In genomic region chr3:47824541-47825473, GRCh38 we compare ENCODE assay signal across 8 cellular contexts. TPM values are rescaled to one million over a fixed set of nuclear protein-coding genes. Genes with fewer than 3 reads are reported as not detected.
A peak's percentile ranks its signal among the peaks of the same experiment; 100 is the strongest.
DNase-seq lines count a peak whose midpoint lies in the region; ATAC-seq and TF ChIP-seq lines count a peak whose summit lies in the region.

No MANE protein-coding gene starts in this region.

- DNase-seq in COLO829 (ENCODE audit: low spot score) = peak; percentile 94
- peak; percentile 78 for DNase-seq in HK-2 (ENCODE audit: unreplicated experiment)
- DNase-seq in NOMO-1 treated with dmso at 0.1 percent for 144 hours (lab: John Stamatoyannopoulos, UW; ENCODE audit: unreplicated experiment) = peak; percentile 61
- DNase-seq in activated CD8-positive, alpha-beta memory T cell treated with anti-CD3 and anti-CD28 coated beads, Interleukin-2, amount 50 U/mL, for 48 hours = peak; percentile 89
- peak; percentile 86 for DNase-seq in epithelial cell of esophagus (ENCODE audit: low read depth)
- DNase-seq in mucosa of gallbladder (ENCODE audit: low spot score) = peak; percentile 77
- DNase-seq in stimulated activated CD8-positive, alpha-beta memory T cell treated with anti-CD3 and anti-CD28 coated beads, Interleukin-4, amount 100 ng/mL, for 24 hours (ENCODE audit: low read depth) = peak; percentile 61

- TF ChIP-seq CTCF in epithelial cell of esophagus (IDR thresholded peaks at IDR 0.05; ENCODE audit: insufficient read depth, low read depth, low read length, missing control alignments) = peak; percentile 30

- peak; percentile 87 for ATAC-seq in GM19452 (IDR thresholded peaks at IDR 0.05; ENCODE audit: unreplicated experiment)

- peak overlapping the region; percentile 89 for H3K4me3 ChIP-seq in epithelial cell of esophagus (ENCODE audit: low read length)

RNA-seq across cellular contexts. Expression of gene DHX30, which starts 21.9 kb away (rescaled TPM):
- total RNA-seq in mucosa of gallbladder = 71.9 TPM

RNA-seq across cellular contexts. Expression of gene SMARCC1, which starts 43.1 kb away (rescaled TPM):
- total RNA-seq in mucosa of gallbladder = 68.7 TPM

Comparison
In these comparisons a context has a peak if more than half of its experiments do, and no peak if none do; other contexts are left out.
1. Peak in every context shown above with its lines: DNase-seq, ATAC-seq and H3K4me3 ChIP-seq.